ENCODE assay signal across 8 cellular contexts in genomic region chr20:34022154-34022842, GRCh38. TPM values are rescaled to one million over a fixed set of nuclear protein-coding genes. Genes with fewer than 3 reads are reported as not detected.
DNase-seq lines count a peak whose midpoint lies in the region; ATAC-seq and TF ChIP-seq lines count a peak whose summit lies in the region.

No MANE protein-coding gene starts in this region.

- no peaks in the 10 kb centered on the region for H3K9me3 Mint-ChIP-seq in CD8-positive, alpha-beta memory T cell
- H3K9me3 Mint-ChIP-seq in nephron progenitor cell, result peaks cover 9% of the 10 kb centered on the region

- H3K36me3 ChIP-seq in CD8-positive, alpha-beta memory T cell (ENCODE audit: insufficient read depth, low read length), result peaks cover 4% of the 10 kb centered on the region
- no peaks in the 10 kb centered on the region for H3K36me3 ChIP-seq in adipocyte (ENCODE audit: control insufficient read depth, insufficient read depth, low read length, severe bottlenecking)

- H3K27ac Mint-ChIP-seq in CD8-positive, alpha-beta memory T cell, result peak overlapping the region in 7 of 8 donors; percentile 6 to 86 (median 63)
- peak overlapping the region; percentile 97 for H3K27ac Mint-ChIP-seq in nephron progenitor cell

- no peak overlapping the region for H3K4me3 ChIP-seq in CD8-positive, alpha-beta memory T cell (ENCODE audit: low read length)
- H3K4me3 ChIP-seq in adipocyte (ENCODE audit: low read length) (no peak overlapping the region), dorsolateral prefrontal cortex (no peak overlapping the region)

- peak overlapping the region in 1 of 7 donors; percentile 9 for H3K4me3 Mint-ChIP-seq in CD8-positive, alpha-beta memory T cell
- H3K4me3 Mint-ChIP-seq in nephron progenitor cell, result no peak overlapping the region

- H3K9ac ChIP-seq in adipocyte (ENCODE audit: low read length), result no peak overlapping the region

- peaks cover 68 to 90% (median 88%) of the 10 kb centered on the region in 3 donors for H3K4me1 Mint-ChIP-seq in CD8-positive, alpha-beta memory T cell
- peaks cover 61% of the 10 kb centered on the region for H3K4me1 Mint-ChIP-seq in nephron progenitor cell

- POLR2A ChIA-PET in CD8-positive, alpha-beta memory T cell (lab: Charles Lee), result no interaction called here

- peaks cover 0 to 11% (median 7%) of the 10 kb centered on the region in 3 donors for H3K36me3 Mint-ChIP-seq in CD8-positive, alpha-beta memory T cell
- peaks cover 31% of the 10 kb centered on the region for H3K36me3 Mint-ChIP-seq in nephron progenitor cell (ENCODE audit: low read depth)

- peaks cover 75% of the 10 kb centered on the region for H3K4me1 ChIP-seq in CD8-positive, alpha-beta memory T cell (ENCODE audit: insufficient read depth, low read length)
- H3K4me1 ChIP-seq in adipocyte (ENCODE audit: control insufficient read depth, insufficient read depth, low read length), result peaks cover 16% of the 10 kb centered on the region

- CTCF ChIA-PET in CD8-positive, alpha-beta memory T cell (lab: Charles Lee), result interaction anchor here (1.0 to 1.6 kb wide), 3 partner anchors 12 to 212 kb away, joined by 3 to 6 read pairs (median 3); partner anchors contain the start of gene CHMP4B

- DNase-seq in CD8-positive, alpha-beta memory T cell, result peak in 2 of 5 donors; percentile 9 to 31
- DNase-seq in MV-4-11 (lab: John Stamatoyannopoulos, UW) (peak; percentile 91), adipocyte (ENCODE audit: low read depth) (peak; percentile 27), nephron progenitor cell (no peak), dorsolateral prefrontal cortex (no peak), SHP77 treated with DMSO at 0.1 percent for 48 hours (lab: John Stamatoyannopoulos, UW) (no peak), Right ventricle myocardium inferior (ENCODE audit: missing footprints) (no peak)

- peak; percentile 48 for ATAC-seq in GM19025 (IDR thresholded peaks at IDR 0.05; ENCODE audit: low read depth, unreplicated experiment)
- ATAC-seq in Right ventricle myocardium inferior, result no peak

- H3K27me3 Mint-ChIP-seq in CD8-positive, alpha-beta memory T cell, result no peaks in the 10 kb centered on the region
- H3K27me3 Mint-ChIP-seq in nephron progenitor cell (ENCODE audit: low read depth, poor library complexity), result no peaks in the 10 kb centered on the region

- H3K9me3 ChIP-seq in CD8-positive, alpha-beta memory T cell (ENCODE audit: low read length), result no peaks in the 10 kb centered on the region
- H3K9me3 ChIP-seq in adipocyte (ENCODE audit: control insufficient read depth, low read length), result no peaks in the 10 kb centered on the region

- H3K27me3 ChIP-seq in CD8-positive, alpha-beta memory T cell (ENCODE audit: insufficient read depth, low read length, poor library complexity, severe bottlenecking), result no peaks in the 10 kb centered on the region
- H3K27me3 ChIP-seq in adipocyte (replicated peaks; ENCODE audit: control insufficient read depth, insufficient read depth, low read length) (no peaks in the 10 kb centered on the region), dorsolateral prefrontal cortex (no peaks in the 10 kb centered on the region)

- H3K27ac ChIP-seq in CD8-positive, alpha-beta memory T cell (ENCODE audit: low read depth, low read length), result no peak overlapping the region
- H3K27ac ChIP-seq in dorsolateral prefrontal cortex, result peak overlapping the region in 1 of 59 donors; percentile 8

- intact Hi-C loops in dorsolateral prefrontal cortex (cut with DNase I), result no loop called here
- intact Hi-C loops in Right ventricle myocardium inferior (cut with DNase I), result no loop called here

- no peak for TF ChIP-seq CTCF in nephron progenitor cell (IDR thresholded peaks at IDR 0.05)
- peak in 23 of 56 donors; percentile 7 to 37 (median 19) for TF ChIP-seq CTCF in dorsolateral prefrontal cortex (IDR thresholded peaks at IDR 0.05 in 54 of 56, conservative IDR thresholded peaks at IDR 0.05 in 2 of 56; ENCODE audit: low read depth in 1 of 56, partially characterized antibody in 56 of 56)

RNA-seq across cellular contexts. Expression of gene RALY, which starts 28.6 kb away (rescaled TPM):
- total RNA-seq in CD8-positive, alpha-beta memory T cell, result 100 to 1,000 TPM; 159 to 160 TPM
- 230 TPM for polyA plus RNA-seq in CD8-positive, alpha-beta memory T cell
- 100 to 1,000 TPM in 2 of 120 experiments, 10 to 100 TPM in 118; 61.1 to 134 (median 75.9) TPM for total RNA-seq in dorsolateral prefrontal cortex
- 102 TPM for total RNA-seq in Right ventricle myocardium inferior

Comparison
In these comparisons a context has a peak if more than half of its experiments do, and no peak if none do; other contexts are left out.
1. DNase-seq: peak in MV-4-11 (single experiment) and adipocyte (single experiment); none in nephron progenitor cell (single experiment), dorsolateral prefrontal cortex (0 of 10), SHP77 treated with DMSO at 0.1 percent for 48 hours (single experiment) and Right ventricle myocardium inferior (single experiment).